Comparison of ENCODE assay signal across 14 cellular contexts in genomic region chr7:137880432-137880831, GRCh38. TPM values are rescaled to one million over a fixed set of nuclear protein-coding genes. Genes with fewer than 3 reads are reported as not detected.
DNase-seq lines count a peak whose midpoint lies in the region; ATAC-seq lines count a peak whose summit lies in the region.
"Had no signal": no experiment of that assay in that cellular context is flagged by ENCODE, and none has a peak within 500 bp of the region (broad histone marks: within the 10 kb centered on the region; RNA-seq: fewer than 3 reads in every experiment).

No MANE protein-coding gene starts in this region.

- H3K9me3 ChIP-seq in BLaER1 treated with 17β-estradiol and CSF1 and Interleukin-3, amounts not matched to agents 10 nM and 100 nM (replicated peaks in 1 of 11) = peaks cover 11 to 30% (median 20%) of the 10 kb centered on the region in 11 experiments
- H3K9me3 ChIP-seq: SK-N-SH had no signal

- peak; percentile 45 for DNase-seq in M059J (ENCODE audit: low read depth)
- DNase-seq in dedifferentiated amniotic fluid mesenchymal stem cell (ENCODE audit: extremely low spot score) = peak; percentile 48
- DNase-seq in renal cortical epithelial cell (ENCODE audit: low read depth) = peak; percentile 77
- no peak for DNase-seq in mesenteric fat pad (ENCODE audit: low spot score)
- no peak for DNase-seq in NCI-H1694 treated with DMSO at 0.1 percent for 48 hours (lab: John Stamatoyannopoulos, UW)
- DNase-seq: activated CD4-positive, alpha-beta T cell treated with anti-CD3 and anti-CD28 coated beads for 36 hours; activated naive CD4-positive, alpha-beta T cell treated with anti-CD3 and anti-CD28 coated beads, Interleukin-2, amount 10 ng/mL, durations not matched to agents 7 days and 5 days; Karpas-422; NCI-H510A; SK-N-SH had no signal

- no peak for ATAC-seq in GM19351 (IDR thresholded peaks at IDR 0.05; ENCODE audit: unreplicated experiment)
- ATAC-seq in GM21717 (IDR thresholded peaks at IDR 0.05; ENCODE audit: unreplicated experiment) = no peak
- ATAC-seq: activated CD4-positive, alpha-beta T cell treated with anti-CD3 and anti-CD28 coated beads for 36 hours had no signal

- no peak overlapping the region for H3K9ac ChIP-seq in BLaER1 treated with 17β-estradiol and CSF1 and Interleukin-3, amounts not matched to agents 10 nM and 100 nM
- H3K9ac ChIP-seq: neural progenitor cell, SK-N-SH had no signal

- peak overlapping the region in 10 of 11 experiments; percentile 23 to 58 (median 44); a peak in 19 of 22 replicates for H3K4me2 ChIP-seq in BLaER1 treated with 17β-estradiol and CSF1 and Interleukin-3, amounts not matched to agents 10 nM and 100 nM
- H3K4me2 ChIP-seq: neural progenitor cell, SK-N-SH had no signal

- no peak overlapping the region for H3K4me3 ChIP-seq in BLaER1 treated with 17β-estradiol and CSF1 and Interleukin-3, amounts not matched to agents 10 nM and 100 nM
- H3K4me3 ChIP-seq: neural progenitor cell had no signal

- H3K27me3 ChIP-seq in BLaER1 treated with 17β-estradiol and CSF1 and Interleukin-3, amounts not matched to agents 10 nM and 100 nM = no peaks in the 10 kb centered on the region
- H3K27me3 ChIP-seq: neural progenitor cell had no signal

- H3K4me1 ChIP-seq in BLaER1 treated with 17β-estradiol and CSF1 and Interleukin-3, amounts not matched to agents 10 nM and 100 nM = peaks cover 26 to 50% (median 37%) of the 10 kb centered on the region in 10 experiments

- peaks cover 65 to 92% (median 81%) of the 10 kb centered on the region in 11 experiments for H3K36me3 ChIP-seq in BLaER1 treated with 17β-estradiol and CSF1 and Interleukin-3, amounts not matched to agents 10 nM and 100 nM

- peak overlapping the region in 3 of 11 experiments; percentile 33 to 58 (median 55); a peak in 3 of 22 replicates for H3K27ac ChIP-seq in BLaER1 treated with 17β-estradiol and CSF1 and Interleukin-3, amounts not matched to agents 10 nM and 100 nM
- H3K27ac ChIP-seq: neural progenitor cell had no signal

- H4K20me1 ChIP-seq in BLaER1 treated with 17β-estradiol and CSF1 and Interleukin-3, amounts not matched to agents 10 nM and 100 nM = no peaks in the 10 kb centered on the region; a peak in 1 of 22 replicates

RNA-seq across cellular contexts. Expression of gene DGKI, which starts 33.7 kb away (rescaled TPM):
- total RNA-seq in M059J (2014; rRNA removed; shearing (Covaris generic)) = 0.12 and 1.1 TPM in 2 replicates
- total RNA-seq in renal cortical epithelial cell (8.0 and 17.5 TPM in 2 replicates), mesenteric fat pad (10.1 TPM)

Comparison
In these comparisons a context has a peak if more than half of its experiments do, and no peak if none do; other contexts are left out.
1. DNase-seq: peak in M059J (single experiment), dedifferentiated amniotic fluid mesenchymal stem cell (single experiment) and renal cortical epithelial cell (single experiment); none in mesenteric fat pad (single experiment) and NCI-H1694 treated with DMSO at 0.1 percent for 48 hours (single experiment).